8 cellular contexts compared by ENCODE assay signal in genomic region chr11:74739546-74740270, GRCh38. TPM values are rescaled to one million over a fixed set of nuclear protein-coding genes. Genes with fewer than 3 reads are reported as not detected.
DNase-seq lines count a peak whose midpoint lies in the region; ATAC-seq and TF ChIP-seq lines count a peak whose summit lies in the region.

No MANE protein-coding gene starts in this region.

- H3F3A ChIP-seq in OCI-LY1 (ENCODE audit: insufficient read depth, low read length) = no peaks in the 10 kb centered on the region

- peak; percentile 44; the same call in 1 of the 2 replicates for TF ChIP-seq CTCF in HEK293 (tag by site-specific recombination; IDR thresholded peaks at IDR 0.05)
- peak; percentile 92 for TF ChIP-seq CTCF in OCI-LY1 (IDR thresholded peaks at IDR 0.05; ENCODE audit: low read length)
- TF ChIP-seq CTCF in glutamatergic neuron (IDR thresholded peaks at IDR 0.05; ENCODE audit: partially characterized antibody, unreplicated experiment) = peak; percentile 88
- TF ChIP-seq CTCF in prostate gland (IDR thresholded peaks at IDR 0.05) = peak; percentile 71 to 85 (median 76)

- no peaks in the 10 kb centered on the region for H3K36me3 Mint-ChIP-seq in activated naive CD4-positive, alpha-beta T cell treated with anti-CD3 and anti-CD28 coated beads for 36 hours (ENCODE audit: low read depth)
- no peaks in the 10 kb centered on the region for H3K36me3 Mint-ChIP-seq in glutamatergic neuron (ENCODE audit: unreplicated experiment)

- H3K9me3 Mint-ChIP-seq in activated naive CD4-positive, alpha-beta T cell treated with anti-CD3 and anti-CD28 coated beads for 36 hours = no peaks in the 10 kb centered on the region
- H3K9me3 Mint-ChIP-seq in glutamatergic neuron (ENCODE audit: unreplicated experiment) = peaks cover 1% of the 10 kb centered on the region

- H3K4me2 ChIP-seq in OCI-LY1 (ENCODE audit: low read length) = no peak overlapping the region

- peaks cover 15% of the 10 kb centered on the region for H3K27me3 Mint-ChIP-seq in activated naive CD4-positive, alpha-beta T cell treated with anti-CD3 and anti-CD28 coated beads for 36 hours (ENCODE audit: low read depth)
- H3K27me3 Mint-ChIP-seq in glutamatergic neuron (ENCODE audit: unreplicated experiment) = peaks cover 2% of the 10 kb centered on the region

- H2AFZ ChIP-seq in OCI-LY1 (ENCODE audit: low read length) = no peak overlapping the region

- intact Hi-C loops in activated naive CD4-positive, alpha-beta T cell treated with anti-CD3 and anti-CD28 coated beads for 36 hours (cut with micrococcal nuclease) = loop anchor here (1.0 to 5.0 kb wide), 3 partner anchors 37 to 286 kb away; no protein-coding TSS in a partner anchor
- intact Hi-C loops in prostate gland (cut with DNase I) = loop anchor here (10.0 kb wide), 1 partner anchor 285 kb away; no protein-coding TSS in a partner anchor

- ATAC-seq in HG02763 (IDR thresholded peaks at IDR 0.05; ENCODE audit: unreplicated experiment) (no peak), GM21717 (IDR thresholded peaks at IDR 0.05; ENCODE audit: unreplicated experiment) (no peak)

- no peak overlapping the region for H3K27ac Mint-ChIP-seq in activated naive CD4-positive, alpha-beta T cell treated with anti-CD3 and anti-CD28 coated beads for 36 hours
- H3K27ac Mint-ChIP-seq in glutamatergic neuron (ENCODE audit: unreplicated experiment) = no peak overlapping the region

- H3K4me3 ChIP-seq in HEK293 (ENCODE audit: low read depth, low read length) (no peak overlapping the region), OCI-LY1 (ENCODE audit: low read depth, low read length, poor library complexity, severe bottlenecking) (no peak overlapping the region), prostate gland (no peak overlapping the region)

- 20% methylated on average over 8 of the region's 8 CpGs for WGBS in prostate gland

- no peaks in the 10 kb centered on the region for H3K36me3 ChIP-seq in HEK293 (ENCODE audit: control insufficient read depth in 2 of 2, insufficient read depth in 1 of 2, low read length in 2 of 2)
- no peaks in the 10 kb centered on the region for H3K36me3 ChIP-seq in OCI-LY1 (ENCODE audit: insufficient read depth, low read length)
- H3K36me3 ChIP-seq in prostate gland = no peaks in the 10 kb centered on the region

- H3K27me3 ChIP-seq in OCI-LY1 (ENCODE audit: insufficient read depth, low read length) (peaks cover 4% of the 10 kb centered on the region; the same call in 1 of the 2 replicates), prostate gland (replicated peaks; ENCODE audit: insufficient read depth) (no peaks in the 10 kb centered on the region)

- H3K27ac ChIP-seq in HEK293 (ENCODE audit: extremely low read depth, low read depth, low read length) (no peak overlapping the region), OCI-LY1 (ENCODE audit: low read depth, low read length, poor library complexity, severe bottlenecking) (no peak overlapping the region), prostate gland (no peak overlapping the region)

- DNase-seq in COR-L47 (lab: John Stamatoyannopoulos, UW) (peak; percentile 35), glutamatergic neuron (peak; percentile 58), prostate gland (ENCODE audit: low spot score) (peak; percentile 24)
- peak; percentile 53 for DNase-seq in activated naive CD4-positive, alpha-beta T cell treated with anti-CD3 and anti-CD28 coated beads for 36 hours

- H3K9ac ChIP-seq in OCI-LY1 (ENCODE audit: low read length) = no peak overlapping the region

- peaks cover 15% of the 10 kb centered on the region for H3K4me1 Mint-ChIP-seq in activated naive CD4-positive, alpha-beta T cell treated with anti-CD3 and anti-CD28 coated beads for 36 hours (ENCODE audit: low read depth)
- H3K4me1 Mint-ChIP-seq in glutamatergic neuron (ENCODE audit: low read depth, unreplicated experiment) = no peaks in the 10 kb centered on the region

- no peaks in the 10 kb centered on the region for H3K4me1 ChIP-seq in HEK293 (ENCODE audit: control insufficient read depth, insufficient read depth, low read length)
- no peaks in the 10 kb centered on the region for H3K4me1 ChIP-seq in OCI-LY1 (ENCODE audit: insufficient read depth, low read length, severe bottlenecking)
- no peaks in the 10 kb centered on the region for H3K4me1 ChIP-seq in prostate gland (replicated peaks)

- H3K9me2 ChIP-seq in OCI-LY1 (ENCODE audit: low read depth, low read length) = no peaks in the 10 kb centered on the region

- H3K9me3 ChIP-seq in HEK293 (ENCODE audit: control insufficient read depth, insufficient read depth, low read depth, low read length) (no peaks in the 10 kb centered on the region), OCI-LY1 (ENCODE audit: low read length) (no peaks in the 10 kb centered on the region), prostate gland (no peaks in the 10 kb centered on the region)

- H3K79me2 ChIP-seq in OCI-LY1 (ENCODE audit: insufficient read depth, low read length) = no peaks in the 10 kb centered on the region

- H4K20me1 ChIP-seq in OCI-LY1 (ENCODE audit: insufficient read depth, low read length) = no peaks in the 10 kb centered on the region

- POLR2A ChIA-PET in HEK293 (lab: Yijun Ruan, JAX) = no interaction called here

- H3K4me3 Mint-ChIP-seq in activated naive CD4-positive, alpha-beta T cell treated with anti-CD3 and anti-CD28 coated beads for 36 hours = no peak overlapping the region
- no peak overlapping the region for H3K4me3 Mint-ChIP-seq in glutamatergic neuron (ENCODE audit: unreplicated experiment)

- TF ChIP-seq POLR2A in prostate gland (IDR thresholded peaks at IDR 0.05) = no peak

- CTCF ChIA-PET in HEK293 (lab: Yijun Ruan, JAX) = interaction anchor here (0.6 to 5.5 kb wide), 32 partner anchors 8 to 859 kb away, joined by 3 to 63 read pairs (median 4); no protein-coding TSS in a partner anchor
- CTCF ChIA-PET in activated naive CD4-positive, alpha-beta T cell treated with anti-CD3 and anti-CD28 coated beads for 36 hours (lab: Charles Lee) = interaction anchor here (0.5 to 5.5 kb wide), 16 partner anchors 8 to 1129 kb away, joined by 3 to 53 read pairs (median 4); partner anchors contain the start of genes CHRDL2 and RNF169

TF ChIP-seq in HEK293, 187 proteins besides CTCF, POLR2A, EP300 and RAD21:
- TF ChIP-seq ZNF654 (tag by site-specific recombination; IDR thresholded peaks at IDR 0.05; ENCODE audit: low read depth) (peak; percentile 51), ZBTB20 (tag by site-specific recombination; IDR thresholded peaks at IDR 0.05) (peak; percentile 73), ZBTB17 (tag by site-specific recombination; IDR thresholded peaks at IDR 0.05) (peak; percentile 94), IKZF3 (tag by site-specific recombination; IDR thresholded peaks at IDR 0.05) (peak; percentile 77), ZNF692 (tag by site-specific recombination; IDR thresholded peaks at IDR 0.05) (no peak)

RNA-seq across cellular contexts. Expression of gene CHRDL2, which starts 8.5 kb away (rescaled TPM):
- not detected for total RNA-seq in activated naive CD4-positive, alpha-beta T cell treated with anti-CD3 and anti-CD28 coated beads for 36 hours
- total RNA-seq in glutamatergic neuron (ENCODE audit: unreplicated experiment) = not detected
- total RNA-seq in prostate gland = 1 to 10 TPM in 1 of 2 donors, under 1 TPM in 1; 0.09 to 9.1 TPM

RNA-seq across cellular contexts. Expression of gene RNF169, which starts 8.9 kb away (rescaled TPM):
- 10 to 100 TPM; 15.8 to 16.0 TPM for total RNA-seq in activated naive CD4-positive, alpha-beta T cell treated with anti-CD3 and anti-CD28 coated beads for 36 hours
- 7.1 TPM for total RNA-seq in glutamatergic neuron (ENCODE audit: unreplicated experiment)
- total RNA-seq in prostate gland = 10 to 100 TPM; 19.7 to 21.2 TPM
